ENCODE assay signal across 18 cellular contexts in genomic region chr22:48890693-48891554, GRCh38.
"Had no signal": no experiment of that assay in that cellular context is flagged by ENCODE, and none has a peak within 500 bp of the region (broad histone marks: within the 10 kb centered on the region; RNA-seq: fewer than 3 reads in every experiment).

No MANE protein-coding gene starts in this region.

- H3K9me3 Mint-ChIP-seq: activated T-cell treated with anti-CD3 and anti-CD28 coated beads, Interleukin-2, amount 50 U/mL, for 4 hours; immature natural killer cell; neural progenitor cell; stimulated activated naive B cell treated with anti-CD40 and anti-IgM and Interleukin-4, amounts not matched to agents 10 μg/mL and 1 μg/mL and 100 μg/mL, for 72 hours; T-helper 2 cell treated with Interferon-gamma antibody and Interleukin-4, amounts not matched to agents 5 μg/mL and 100 μg/mL, for 36 hours had no signal

- H3K27me3 ChIP-seq: body of pancreas, neural progenitor cell had no signal

- ATAC-seq: activated T-cell treated with anti-CD3 and anti-CD28 coated beads, Interleukin-2, amount 50 U/mL, for 4 hours; body of pancreas; left colon; stimulated activated naive B cell treated with anti-CD40 and anti-IgM and Interleukin-4, amounts not matched to agents 10 μg/mL and 1 μg/mL and 100 μg/mL, for 72 hours had no signal

- H3K4me1 ChIP-seq: body of pancreas, neural progenitor cell, parathyroid adenoma, tibial artery had no signal

- H3K4me3 ChIP-seq: body of pancreas, neural progenitor cell, tibial artery had no signal

- H3K36me3 Mint-ChIP-seq: activated naive CD8-positive, alpha-beta T cell; immature natural killer cell; naive B cell; neural progenitor cell; stimulated activated naive B cell treated with anti-CD40 and anti-IgM and Interleukin-4, amounts not matched to agents 10 μg/mL and 1 μg/mL and 100 μg/mL, for 72 hours had no signal

- DNase-seq: activated CD4-positive, alpha-beta T cell treated with anti-CD3 and anti-CD28 coated beads, Interleukin-2, amount 50 U/mL, for 1 hour; activated CD4-positive, CD25-positive, alpha-beta regulatory T cell; activated T-cell treated with anti-CD3 and anti-CD28 coated beads, Interleukin-2, amount 50 U/mL, for 4 hours; amniotic stem cell; body of pancreas; central memory CD4-positive, alpha-beta T cell; effector memory CD4-positive, alpha-beta T cell; foreskin melanocyte; immature natural killer cell; left colon; naive B cell; stimulated activated CD4-positive, alpha-beta T cell treated with anti-CD3 and anti-CD28 coated beads, Interleukin-4, amount 100 ng/mL, for 1 hour; stimulated activated naive B cell treated with anti-CD40 and anti-IgM and Interleukin-4, amounts not matched to agents 10 μg/mL and 1 μg/mL and 100 μg/mL, for 72 hours had no signal

- H3K27ac Mint-ChIP-seq: activated naive CD8-positive, alpha-beta T cell; immature natural killer cell; naive B cell; neural progenitor cell; stimulated activated naive B cell treated with anti-CD40 and anti-IgM and Interleukin-4, amounts not matched to agents 10 μg/mL and 1 μg/mL and 100 μg/mL, for 72 hours; T-helper 2 cell treated with Interferon-gamma antibody and Interleukin-4, amounts not matched to agents 5 μg/mL and 100 μg/mL, for 36 hours had no signal

- H3K4me3 Mint-ChIP-seq: activated naive CD8-positive, alpha-beta T cell; activated T-cell treated with anti-CD3 and anti-CD28 coated beads, Interleukin-2, amount 50 U/mL, for 4 hours; immature natural killer cell; naive B cell; neural progenitor cell; stimulated activated naive B cell treated with anti-CD40 and anti-IgM and Interleukin-4, amounts not matched to agents 10 μg/mL and 1 μg/mL and 100 μg/mL, for 72 hours; T-helper 2 cell treated with Interferon-gamma antibody and Interleukin-4, amounts not matched to agents 5 μg/mL and 100 μg/mL, for 36 hours had no signal

- H3K4me1 Mint-ChIP-seq: immature natural killer cell; naive B cell; stimulated activated naive B cell treated with anti-CD40 and anti-IgM and Interleukin-4, amounts not matched to agents 10 μg/mL and 1 μg/mL and 100 μg/mL, for 72 hours had no signal

- H3K36me3 ChIP-seq: neural progenitor cell, tibial artery had no signal

- H3K27ac ChIP-seq: body of pancreas, neural progenitor cell, parathyroid adenoma, tibial artery had no signal
